In the genomic region with DNA sequence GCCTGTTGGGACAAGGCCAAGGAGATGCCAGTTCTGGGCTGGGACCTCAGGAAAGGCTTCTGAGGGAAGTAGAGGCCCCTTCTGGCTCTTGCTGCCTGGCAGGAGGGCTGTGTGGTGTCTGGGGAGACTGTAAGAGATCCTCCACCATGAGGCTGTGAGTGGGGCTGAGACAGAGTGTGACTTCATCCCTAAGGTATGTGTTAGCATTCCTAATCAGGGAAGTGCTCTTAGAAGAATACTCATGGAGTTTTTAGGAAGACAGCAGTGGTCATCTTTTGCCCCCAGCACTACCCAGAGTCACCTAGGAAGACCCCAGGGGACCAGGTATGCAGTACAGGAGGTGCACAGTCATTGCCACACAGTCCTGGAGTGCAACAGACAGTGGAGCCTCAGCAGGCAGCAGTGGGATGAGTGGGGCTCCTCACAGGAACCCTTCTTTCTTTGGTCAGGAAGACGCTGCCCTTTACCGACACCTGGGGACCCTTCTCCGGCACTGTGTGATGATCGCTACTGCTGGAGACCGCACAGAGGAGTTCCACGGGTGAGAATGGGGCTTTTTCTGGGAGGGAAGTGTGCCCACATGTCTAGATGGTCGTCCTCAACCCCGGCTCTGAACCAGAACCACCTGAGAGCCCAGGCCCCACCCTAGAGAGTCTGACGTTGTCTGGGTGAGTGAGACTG, we compare ENCODE assay signal across 10 cellular contexts. TPM values are rescaled to one million over a fixed set of nuclear protein-coding genes. Genes with fewer than 3 reads are reported as not detected.
DNase-seq lines count a peak whose midpoint lies in the region; ATAC-seq, FAIRE-seq and TF ChIP-seq lines count a peak whose summit lies in the region.
"Had no signal": no experiment of that assay in that cellular context is flagged by ENCODE, and none has a peak within 500 bp of the region (broad histone marks: within the 10 kb centered on the region; RNA-seq: fewer than 3 reads in every experiment).

No MANE protein-coding gene starts in this region.

- H3K4me1 ChIP-seq in kidney (ENCODE audit: control insufficient read depth in 1 of 2, insufficient read depth in 1 of 2, low read depth in 1 of 2, low read length in 2 of 2): peaks cover 15 to 36% of the 10 kb centered on the region in 2 donors

- H3K9me3 Mint-ChIP-seq in activated naive CD8-positive, alpha-beta T cell (ENCODE audit: low read depth): no peaks in the 10 kb centered on the region

- H3K36me3 Mint-ChIP-seq in activated naive CD8-positive, alpha-beta T cell: peaks cover 5% of the 10 kb centered on the region

- H3K27ac ChIP-seq in kidney (ENCODE audit: low read depth in 2 of 2, low read length in 2 of 2): no peak overlapping the region

- peak overlapping the region in 1 of 2 donors; percentile 10 for H3K9ac ChIP-seq in kidney (ENCODE audit: low read length in 2 of 2)

- FAIRE-seq in kidney (lab: Jason Lieb, UNC) (no peak), urothelium cell line (lab: Jason Lieb, UNC) (no peak)

- no peaks in the 10 kb centered on the region for H3K9me3 ChIP-seq in kidney (ENCODE audit: control insufficient read depth in 1 of 2, low read length in 2 of 2)

- H3K27ac Mint-ChIP-seq in activated naive CD8-positive, alpha-beta T cell: peak overlapping the region; percentile 89

- intact Hi-C loops in Right ventricle myocardium superior (cut with DNase I) (no loop called here), left ventricle myocardium superior (cut with micrococcal nuclease) (no loop called here), kidney (cut with DNase I) (no loop called here)

- peaks cover 22% of the 10 kb centered on the region for H3K4me1 Mint-ChIP-seq in activated naive CD8-positive, alpha-beta T cell (ENCODE audit: low read depth)

- H3K4me3 ChIP-seq in kidney (ENCODE audit: low read length in 2 of 2): no peak overlapping the region

- peak; percentile 37 for DNase-seq in Right ventricle myocardium superior
- no peak for DNase-seq in left ventricle myocardium superior
- DNase-seq in kidney: peak; percentile 39
- DNase-seq in urothelium cell line (ENCODE audit: low spot score): peak; percentile 30
- DNase-seq in NCI-H1105 (lab: John Stamatoyannopoulos, UW): no peak
- no peak for DNase-seq in NOMO-1 treated with dmso at 0.1 percent for 144 hours (lab: John Stamatoyannopoulos, UW; ENCODE audit: unreplicated experiment)
- DNase-seq: hippocampal formation, NCI-H510A had no signal

- peaks cover 43 to 52% of the 10 kb centered on the region in 2 donors for H3K36me3 ChIP-seq in kidney (ENCODE audit: control insufficient read depth in 1 of 2, insufficient read depth in 2 of 2, low read length in 2 of 2)

- ATAC-seq in Right ventricle myocardium superior (ENCODE audit: poor library complexity) (no peak), left ventricle myocardium superior (no peak), GM21360 (IDR thresholded peaks at IDR 0.05; ENCODE audit: unreplicated experiment) (no peak)

- H3K4me3 Mint-ChIP-seq in activated naive CD8-positive, alpha-beta T cell: peak overlapping the region; percentile 100

- no peaks in the 10 kb centered on the region for H3K27me3 Mint-ChIP-seq in activated naive CD8-positive, alpha-beta T cell

- TF ChIP-seq CTCF in kidney (IDR thresholded peaks at IDR 0.05; ENCODE audit: borderline replicate concordance, extremely low read depth, insufficient read depth): no peak

RNA-seq across cellular contexts. Expression of gene RIC8A, which starts 2.8 kb away (rescaled TPM):
- 51.9 TPM for total RNA-seq in Right ventricle myocardium superior
- 60.3 TPM for total RNA-seq in left ventricle myocardium superior
- 92.1 TPM for total RNA-seq in kidney
- 52.3 TPM for polyA plus RNA-seq in kidney (ENCODE audit: insufficient read depth, low read depth, low replicate concordance)

RNA-seq across cellular contexts. Expression of gene BET1L, which starts 3.1 kb away (rescaled TPM):
- total RNA-seq in Right ventricle myocardium superior (20.0 TPM), left ventricle myocardium superior (24.0 TPM), kidney (56.5 TPM)
- 43.9 TPM for polyA plus RNA-seq in kidney (ENCODE audit: insufficient read depth, low read depth, low replicate concordance)

RNA-seq across cellular contexts. Expression of gene SCGB1C1, which starts 17.4 kb away (rescaled TPM):
- not detected for total RNA-seq in Right ventricle myocardium superior
- not detected for total RNA-seq in left ventricle myocardium superior
- not detected for total RNA-seq in kidney
- not detected for polyA plus RNA-seq in kidney (ENCODE audit: insufficient read depth, low read depth, low replicate concordance)

RNA-seq across cellular contexts. Expression of gene SIRT3, which starts 25.9 kb away (rescaled TPM):
- total RNA-seq in Right ventricle myocardium superior (42.6 TPM), left ventricle myocardium superior (41.4 TPM), kidney (28.3 TPM)
- polyA plus RNA-seq in kidney (ENCODE audit: insufficient read depth, low read depth, low replicate concordance): 28.7 TPM

RNA-seq across cellular contexts. Expression of gene PSMD13, which starts 26.5 kb away (rescaled TPM):
- total RNA-seq in Right ventricle myocardium superior (93.4 TPM), left ventricle myocardium superior (92.3 TPM), kidney (87.7 TPM)
- 115 TPM for polyA plus RNA-seq in kidney (ENCODE audit: insufficient read depth, low read depth, low replicate concordance)

Comparison
In these comparisons a context has a peak if more than half of its experiments do, and no peak if none do; other contexts are left out.
1. DNase-seq: peak in Right ventricle myocardium superior (single experiment), kidney (single experiment) and urothelium cell line (single experiment); none in left ventricle myocardium superior (single experiment), NCI-H1105 (single experiment) and NOMO-1 treated with dmso at 0.1 percent for 144 hours (single experiment).